In genomic region chrX:119646515-119646914, GRCh38 we compare ENCODE assay signal across 19 cellular contexts. TPM values are rescaled to one million over a fixed set of nuclear protein-coding genes. Genes with fewer than 3 reads are reported as not detected.
A peak's percentile ranks its signal among the peaks of the same experiment; 100 is the strongest.
DNase-seq lines count a peak whose midpoint lies in the region; ATAC-seq and TF ChIP-seq lines count a peak whose summit lies in the region.
"Had no signal": no experiment of that assay in that cellular context is flagged by ENCODE, and none has a peak within 500 bp of the region (broad histone marks: within the 10 kb centered on the region; RNA-seq: fewer than 3 reads in every experiment).

No MANE protein-coding gene starts in this region.

- H3K79me1 ChIP-seq in trophoblast cell (ENCODE audit: low read length) = no peaks in the 10 kb centered on the region

- H3K9me3 Mint-ChIP-seq in activated CD4-positive, alpha-beta T cell treated with anti-CD3 and anti-CD28 coated beads, Interleukin-2, amount 10 ng/mL, durations not matched to agents 7 days and 5 days = no peaks in the 10 kb centered on the region
- no peaks in the 10 kb centered on the region for H3K9me3 Mint-ChIP-seq in activated CD8-positive, alpha-beta T cell treated with anti-CD3 and anti-CD28 coated beads for 36 hours
- H3K9me3 Mint-ChIP-seq in naive thymus-derived CD4-positive, alpha-beta T cell = no peaks in the 10 kb centered on the region

- H3K79me2 ChIP-seq in trophoblast cell (ENCODE audit: control insufficient read depth, insufficient read depth, low read length, poor library complexity) = no peaks in the 10 kb centered on the region

- ATAC-seq in GM18909 (IDR thresholded peaks at IDR 0.05; ENCODE audit: poor library complexity, unreplicated experiment) (peak; percentile 22), HG02623 (IDR thresholded peaks at IDR 0.05; ENCODE audit: unreplicated experiment) (no peak)
- peak; percentile 12 for ATAC-seq in activated CD8-positive, alpha-beta T cell treated with anti-CD3 and anti-CD28 coated beads for 36 hours
- ATAC-seq in naive thymus-derived CD4-positive, alpha-beta T cell = peak; percentile 20

- peaks cover 35% of the 10 kb centered on the region for H3K4me1 Mint-ChIP-seq in activated CD4-positive, alpha-beta T cell treated with anti-CD3 and anti-CD28 coated beads, Interleukin-2, amount 10 ng/mL, durations not matched to agents 7 days and 5 days
- H3K4me1 Mint-ChIP-seq in activated CD8-positive, alpha-beta T cell treated with anti-CD3 and anti-CD28 coated beads for 36 hours (ENCODE audit: low read depth) = peaks cover 38% of the 10 kb centered on the region
- peaks cover 0 to 28% (median 23%) of the 10 kb centered on the region in 7 donors for H3K4me1 Mint-ChIP-seq in naive thymus-derived CD4-positive, alpha-beta T cell

- no peak overlapping the region for H2BK120ac ChIP-seq in trophoblast cell (ENCODE audit: insufficient read depth, low read length, poor library complexity)

- no peak overlapping the region for H3K23ac ChIP-seq in trophoblast cell (ENCODE audit: low read length)

- H3K4ac ChIP-seq in trophoblast cell (ENCODE audit: low read depth, low read length) = no peak overlapping the region

- no peak overlapping the region for H3K14ac ChIP-seq in trophoblast cell (ENCODE audit: low read length)

- no CpG with 5 or more reads among the region's 4 CpGs for whole genome bisulfite sequencing in trophoblast cell (ENCODE audit: extremely low coverage, insufficient coverage, insufficient read length)

- no peaks in the 10 kb centered on the region for H3K9me3 ChIP-seq in naive thymus-derived CD4-positive, alpha-beta T cell (ENCODE audit: control insufficient read depth in 2 of 3, low read length in 3 of 3)
- H3K9me3 ChIP-seq in trophoblast cell (ENCODE audit: insufficient read depth, low read depth, low read length) = no peaks in the 10 kb centered on the region
- H3K9me3 ChIP-seq: MG63, right atrium auricular region, uterus had no signal

- POLR2A ChIA-PET in activated CD4-positive, alpha-beta T cell treated with anti-CD3 and anti-CD28 coated beads, Interleukin-2, amount 10 ng/mL, durations not matched to agents 7 days and 5 days (lab: Charles Lee) = no interaction called here
- POLR2A ChIA-PET in activated CD8-positive, alpha-beta T cell treated with anti-CD3 and anti-CD28 coated beads for 36 hours (lab: Charles Lee) = interaction anchor here (0.5 to 2.0 kb wide), 4 partner anchors 10 to 40 kb away, joined by 3 to 6 read pairs (median 4); partner anchors contain the start of gene NKRF
- POLR2A ChIA-PET in naive thymus-derived CD4-positive, alpha-beta T cell (lab: Charles Lee) = interaction anchor here (1.3 kb wide), 1 partner anchor 44 kb away, joined by 3 read pairs; no protein-coding TSS in a partner anchor

- peaks cover 0 to 77% (median 8%) of the 10 kb centered on the region in 3 experiments for H3K36me3 ChIP-seq in naive thymus-derived CD4-positive, alpha-beta T cell (ENCODE audit: control insufficient read depth in 2 of 3, insufficient read depth in 3 of 3, low read length in 3 of 3)
- peaks cover 22 to 34% of the 10 kb centered on the region in 2 experiments for H3K36me3 ChIP-seq in trophoblast cell (ENCODE audit: control insufficient read depth in 1 of 2, insufficient read depth in 2 of 2, low read length in 2 of 2)
- H3K36me3 ChIP-seq: MG63, right atrium auricular region, uterus had no signal

- peaks cover 50% of the 10 kb centered on the region for H3K36me3 Mint-ChIP-seq in activated CD4-positive, alpha-beta T cell treated with anti-CD3 and anti-CD28 coated beads, Interleukin-2, amount 10 ng/mL, durations not matched to agents 7 days and 5 days (ENCODE audit: low read depth)
- peaks cover 44% of the 10 kb centered on the region for H3K36me3 Mint-ChIP-seq in activated CD8-positive, alpha-beta T cell treated with anti-CD3 and anti-CD28 coated beads for 36 hours (ENCODE audit: low read depth)
- peaks cover 0 to 43% (median 14%) of the 10 kb centered on the region in 5 donors for H3K36me3 Mint-ChIP-seq in naive thymus-derived CD4-positive, alpha-beta T cell

- H4K12ac ChIP-seq in trophoblast cell (ENCODE audit: low read depth, low read length) = no peak overlapping the region

- no peak overlapping the region for H2BK12ac ChIP-seq in trophoblast cell (ENCODE audit: low read length)

- no peak overlapping the region for H3K4me2 ChIP-seq in trophoblast cell (ENCODE audit: low read length)

- intact Hi-C loops in activated CD8-positive, alpha-beta T cell treated with anti-CD3 and anti-CD28 coated beads for 36 hours (cut with micrococcal nuclease) = loop anchor here (5.0 kb wide), 1 partner anchor 41 kb away; no protein-coding TSS in a partner anchor
- intact Hi-C loops in naive thymus-derived CD4-positive, alpha-beta T cell (cut with micrococcal nuclease) = no loop called here

- no peak overlapping the region for H2BK5ac ChIP-seq in trophoblast cell (ENCODE audit: low read depth, low read length, poor library complexity)

- no peaks in the 10 kb centered on the region for H3K27me3 Mint-ChIP-seq in activated CD4-positive, alpha-beta T cell treated with anti-CD3 and anti-CD28 coated beads, Interleukin-2, amount 10 ng/mL, durations not matched to agents 7 days and 5 days
- no peaks in the 10 kb centered on the region for H3K27me3 Mint-ChIP-seq in activated CD8-positive, alpha-beta T cell treated with anti-CD3 and anti-CD28 coated beads for 36 hours
- H3K27me3 Mint-ChIP-seq in naive thymus-derived CD4-positive, alpha-beta T cell = no peaks in the 10 kb centered on the region

- peaks cover 0 to 24% of the 10 kb centered on the region in 2 donors for H3K4me1 ChIP-seq in naive thymus-derived CD4-positive, alpha-beta T cell (ENCODE audit: control insufficient read depth in 2 of 2, insufficient read depth in 2 of 2, low read length in 2 of 2)
- H3K4me1 ChIP-seq in trophoblast cell (ENCODE audit: control insufficient read depth in 1 of 2, insufficient read depth in 2 of 2, low read length in 2 of 2) = no peaks in the 10 kb centered on the region
- H3K4me1 ChIP-seq: right atrium auricular region, uterus had no signal

- H4K91ac ChIP-seq in trophoblast cell (ENCODE audit: low read depth, low read length) = no peak overlapping the region

- no peak overlapping the region for H2AFZ ChIP-seq in trophoblast cell (ENCODE audit: insufficient read depth, low read length, poor library complexity)

- no peak overlapping the region for H3K9ac ChIP-seq in trophoblast cell (ENCODE audit: low read length)

- no peak for DNase-seq in activated CD4-positive, alpha-beta T cell treated with anti-CD3 and anti-CD28 coated beads, Interleukin-2, amount 10 ng/mL, durations not matched to agents 7 days and 5 days
- DNase-seq in activated CD4-positive, alpha-beta T cell treated with anti-CD3 and anti-CD28 coated beads for 48 hours = no peak
- DNase-seq in activated CD8-positive, alpha-beta T cell treated with anti-CD3 and anti-CD28 coated beads for 36 hours = peak; percentile 17
- no peak for DNase-seq in naive thymus-derived CD4-positive, alpha-beta T cell
- no peak for DNase-seq in trophoblast cell
- no peak for DNase-seq in stimulated activated naive CD4-positive, alpha-beta T cell treated with Interleukin-2 at 50 U/mL for 16 hours (lab: John Stamatoyannopoulos, UW)
- DNase-seq: activated CD4-positive, CD25-positive, alpha-beta regulatory T cell; activated T-cell treated with anti-CD3 and anti-CD28 coated beads for 4 hours; C1 segment of cervical spinal cord; DMS79; MG63; midbrain; NCI-H1930; NCI-H446 treated with DMSO at 0.1 percent for 48 hours; Right ventricle myocardium superior; uterus had no signal

- CTCF ChIA-PET in activated CD4-positive, alpha-beta T cell treated with anti-CD3 and anti-CD28 coated beads, Interleukin-2, amount 10 ng/mL, durations not matched to agents 7 days and 5 days (lab: Charles Lee) = interaction anchor here (1.0 kb wide), 1 partner anchor 47 kb away, joined by 3 read pairs; no protein-coding TSS in a partner anchor
- CTCF ChIA-PET in activated CD8-positive, alpha-beta T cell treated with anti-CD3 and anti-CD28 coated beads for 36 hours (lab: Charles Lee) = interaction anchor here (1.0 to 1.3 kb wide), 3 partner anchors 26 to 104 kb away, joined by 3 read pairs; no protein-coding TSS in a partner anchor
- CTCF ChIA-PET in naive thymus-derived CD4-positive, alpha-beta T cell (lab: Charles Lee) = no interaction called here

- H2AK5ac ChIP-seq in trophoblast cell (ENCODE audit: low read length) = no peak overlapping the region

- TF ChIP-seq CTCF in activated CD8-positive, alpha-beta T cell treated with anti-CD3 and anti-CD28 coated beads for 36 hours (IDR thresholded peaks at IDR 0.05) = no peak

- no peak overlapping the region for H3K27ac ChIP-seq in naive thymus-derived CD4-positive, alpha-beta T cell (ENCODE audit: low read depth, low read length)
- H3K27ac ChIP-seq in trophoblast cell (ENCODE audit: low read depth, low read length) = no peak overlapping the region
- H3K27ac ChIP-seq: right atrium auricular region, uterus had no signal

- H3K4me3 ChIP-seq in naive thymus-derived CD4-positive, alpha-beta T cell (ENCODE audit: low read length) = no peak overlapping the region
- H3K4me3 ChIP-seq in trophoblast cell (ENCODE audit: low read depth, low read length) = no peak overlapping the region
- H3K4me3 ChIP-seq: MG63, right atrium auricular region, uterus had no signal

- peak overlapping the region; percentile 82 for H3K27ac Mint-ChIP-seq in activated CD4-positive, alpha-beta T cell treated with anti-CD3 and anti-CD28 coated beads, Interleukin-2, amount 10 ng/mL, durations not matched to agents 7 days and 5 days
- H3K27ac Mint-ChIP-seq in activated CD8-positive, alpha-beta T cell treated with anti-CD3 and anti-CD28 coated beads for 36 hours = peak overlapping the region; percentile 93
- H3K27ac Mint-ChIP-seq in naive thymus-derived CD4-positive, alpha-beta T cell = peak overlapping the region in 8 of 9 donors; percentile 16 to 83 (median 65)

- H4K8ac ChIP-seq in trophoblast cell (ENCODE audit: low read depth, low read length) = no peak overlapping the region

- no peak overlapping the region for H3K18ac ChIP-seq in trophoblast cell (ENCODE audit: low read length)

- H3K27me3 ChIP-seq in naive thymus-derived CD4-positive, alpha-beta T cell (ENCODE audit: control insufficient read depth in 2 of 2, insufficient read depth in 2 of 2, low read length in 2 of 2) = no peaks in the 10 kb centered on the region
- H3K27me3 ChIP-seq in trophoblast cell (ENCODE audit: insufficient read depth, low read length) = no peaks in the 10 kb centered on the region
- H3K27me3 ChIP-seq: MG63, right atrium auricular region, uterus had no signal

- H3K4me3 Mint-ChIP-seq in activated CD4-positive, alpha-beta T cell treated with anti-CD3 and anti-CD28 coated beads, Interleukin-2, amount 10 ng/mL, durations not matched to agents 7 days and 5 days = no peak overlapping the region
- H3K4me3 Mint-ChIP-seq in activated CD8-positive, alpha-beta T cell treated with anti-CD3 and anti-CD28 coated beads for 36 hours = no peak overlapping the region
- peak overlapping the region in 1 of 10 donors; percentile 4 for H3K4me3 Mint-ChIP-seq in naive thymus-derived CD4-positive, alpha-beta T cell

RNA-seq across cellular contexts. Expression of gene NKRF, which starts 40.3 kb away (rescaled TPM):
- total RNA-seq in activated CD4-positive, alpha-beta T cell treated with anti-CD3 and anti-CD28 coated beads, Interleukin-2, amount 10 ng/mL, durations not matched to agents 7 days and 5 days = 10 to 100 TPM; 13.7 to 15.4 TPM
- 10 to 100 TPM; 22.3 to 23.5 TPM for total RNA-seq in activated CD8-positive, alpha-beta T cell treated with anti-CD3 and anti-CD28 coated beads for 36 hours
- total RNA-seq in naive thymus-derived CD4-positive, alpha-beta T cell = 10 to 100 TPM in 4 of 5 experiments, 1 to 10 TPM in 1; 9.9 to 16.4 (median 14.0) TPM
- polyA plus RNA-seq in naive thymus-derived CD4-positive, alpha-beta T cell = 1 to 10 TPM; 5.2 to 8.1 TPM
- polyA plus RNA-seq in trophoblast cell (2013) = 9.7 and 10.1 TPM in 2 replicates

RNA-seq across cellular contexts. Expression of gene SEPTIN6, which starts 46.5 kb away (rescaled TPM):
- 100 to 1,000 TPM; 298 to 329 TPM for total RNA-seq in activated CD4-positive, alpha-beta T cell treated with anti-CD3 and anti-CD28 coated beads, Interleukin-2, amount 10 ng/mL, durations not matched to agents 7 days and 5 days
- 100 to 1,000 TPM; 205 to 209 TPM for total RNA-seq in activated CD8-positive, alpha-beta T cell treated with anti-CD3 and anti-CD28 coated beads for 36 hours
- 100 to 1,000 TPM; 151 to 315 (median 221) TPM for total RNA-seq in naive thymus-derived CD4-positive, alpha-beta T cell
- polyA plus RNA-seq in naive thymus-derived CD4-positive, alpha-beta T cell = 100 to 1,000 TPM; 197 to 296 TPM
- polyA plus RNA-seq in trophoblast cell (2013) = 83.6 and 84.6 TPM in 2 replicates
